ENCODE assay signal across 18 cellular contexts in genomic region chr12:49871263-49871561, GRCh38. TPM values are rescaled to one million over a fixed set of nuclear protein-coding genes. Genes with fewer than 3 reads are reported as not detected.
"Had no signal": no experiment of that assay in that cellular context is flagged by ENCODE, and none has a peak within 500 bp of the region (broad histone marks: within the 10 kb centered on the region; RNA-seq: fewer than 3 reads in every experiment).

No MANE protein-coding gene starts in this region.

- DNase-seq: activated gamma-delta T cell; activated T-cell treated with anti-CD3 and anti-CD28 coated beads, Interleukin-2, amount 50 U/mL, for 24 hours; caudate nucleus; colonic mucosa; effector CD4-positive, alpha-beta T cell; foreskin melanocyte; midbrain; stimulated activated CD4-positive, alpha-beta T cell treated with anti-CD3 and anti-CD28 coated beads, Interleukin-4, amount 100 ng/mL, for 4 hours; T-helper 2 cell; testis had no signal

- H3K4me1 ChIP-seq: SJSA1 had no signal

- H3K4me3 Mint-ChIP-seq: activated T-cell treated with anti-CD3 and anti-CD28 coated beads, Interleukin-2, amount 50 U/mL, for 24 hours; neural crest cell; stimulated activated naive CD8-positive, alpha-beta T cell treated with anti-CD3 and anti-CD28 coated beads, Interleukin-15, Interleukin-2, amounts not matched to agents 100 ng/mL and 50 ng/mL, for 24 hours had no signal

- H3K27ac ChIP-seq: colonic mucosa, pancreas, SJSA1, skin epidermis, testis had no signal

- H3K4me3 ChIP-seq: colonic mucosa, lung, pancreas, SJSA1, skin epidermis, testis had no signal

- H3K9me3 Mint-ChIP-seq: activated naive CD4-positive, alpha-beta T cell treated with anti-CD3 and anti-CD28 coated beads, Interleukin-2, amount 50 U/mL, for 72 hours; activated T-cell treated with anti-CD3 and anti-CD28 coated beads, Interleukin-2, amount 50 U/mL, for 24 hours; neural crest cell; stimulated activated naive CD8-positive, alpha-beta T cell treated with anti-CD3 and anti-CD28 coated beads, Interleukin-15, Interleukin-2, amounts not matched to agents 100 ng/mL and 50 ng/mL, for 24 hours had no signal

- H3K27me3 ChIP-seq: colonic mucosa, pancreas, SJSA1, testis had no signal

- ATAC-seq: activated naive CD4-positive, alpha-beta T cell treated with anti-CD3 and anti-CD28 coated beads, Interleukin-2, amount 50 U/mL, for 72 hours; pancreas had no signal

- H3K27me3 Mint-ChIP-seq: activated T-cell treated with anti-CD3 and anti-CD28 coated beads, Interleukin-2, amount 50 U/mL, for 24 hours; stimulated activated naive CD8-positive, alpha-beta T cell treated with anti-CD3 and anti-CD28 coated beads, Interleukin-15, Interleukin-2, amounts not matched to agents 100 ng/mL and 50 ng/mL, for 24 hours had no signal

- H3K36me3 Mint-ChIP-seq: activated naive CD4-positive, alpha-beta T cell treated with anti-CD3 and anti-CD28 coated beads, Interleukin-2, amount 50 U/mL, for 72 hours had no signal

- H3K36me3 ChIP-seq: colonic mucosa, pancreas, SJSA1 had no signal

- H3K27ac Mint-ChIP-seq: activated naive CD4-positive, alpha-beta T cell treated with anti-CD3 and anti-CD28 coated beads, Interleukin-2, amount 50 U/mL, for 72 hours; activated T-cell treated with anti-CD3 and anti-CD28 coated beads, Interleukin-2, amount 50 U/mL, for 24 hours; stimulated activated naive CD8-positive, alpha-beta T cell treated with anti-CD3 and anti-CD28 coated beads, Interleukin-15, Interleukin-2, amounts not matched to agents 100 ng/mL and 50 ng/mL, for 24 hours had no signal

- H3K9me3 ChIP-seq: colonic mucosa, pancreas, SJSA1, testis had no signal

RNA-seq across cellular contexts. Expression of gene FAIM2, which starts 32.5 kb away (rescaled TPM):
- total RNA-seq: renal cortical epithelial cell, SJSA1 had no signal
